Comparison of ENCODE assay signal across 1 cellular context in the genomic region with DNA sequence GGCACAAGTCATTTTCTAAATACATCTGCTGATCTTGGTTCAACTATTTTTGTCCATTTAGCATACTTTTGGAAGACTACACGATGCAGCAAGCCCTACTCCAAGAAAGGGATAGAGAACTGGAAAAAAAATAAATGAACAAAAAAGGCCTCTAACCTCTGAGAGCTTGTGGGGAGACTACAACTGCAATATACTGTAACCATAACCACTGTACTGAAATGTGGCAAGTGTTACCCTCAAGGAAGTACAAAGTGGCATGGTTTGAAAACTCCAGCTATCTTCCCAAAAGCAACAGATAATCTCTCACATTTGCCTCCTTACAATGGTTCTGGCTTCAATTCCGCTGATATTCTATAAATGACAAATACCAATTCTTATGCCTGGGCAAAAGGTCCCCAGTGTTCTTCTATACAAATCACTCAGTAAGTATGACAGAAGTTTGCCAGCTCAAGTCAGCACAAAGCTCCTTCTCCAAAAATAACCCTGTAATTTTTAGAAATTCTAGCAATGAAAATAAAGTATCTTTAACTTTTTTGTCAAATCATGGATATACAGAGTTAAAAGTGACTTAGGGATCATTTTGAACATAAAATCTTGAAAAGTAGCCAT.
TF ChIP-seq lines count a peak whose summit lies in the region.

No MANE protein-coding gene starts in this region.

TF ChIP-seq in K562, 482 proteins besides CTCF, POLR2A, EP300 and RAD21:
- TF ChIP-seq NCOA2 (IDR thresholded peaks at IDR 0.05; ENCODE audit: partially characterized antibody in 2 of 2): no peak
- TF ChIP-seq, protein P1, sequence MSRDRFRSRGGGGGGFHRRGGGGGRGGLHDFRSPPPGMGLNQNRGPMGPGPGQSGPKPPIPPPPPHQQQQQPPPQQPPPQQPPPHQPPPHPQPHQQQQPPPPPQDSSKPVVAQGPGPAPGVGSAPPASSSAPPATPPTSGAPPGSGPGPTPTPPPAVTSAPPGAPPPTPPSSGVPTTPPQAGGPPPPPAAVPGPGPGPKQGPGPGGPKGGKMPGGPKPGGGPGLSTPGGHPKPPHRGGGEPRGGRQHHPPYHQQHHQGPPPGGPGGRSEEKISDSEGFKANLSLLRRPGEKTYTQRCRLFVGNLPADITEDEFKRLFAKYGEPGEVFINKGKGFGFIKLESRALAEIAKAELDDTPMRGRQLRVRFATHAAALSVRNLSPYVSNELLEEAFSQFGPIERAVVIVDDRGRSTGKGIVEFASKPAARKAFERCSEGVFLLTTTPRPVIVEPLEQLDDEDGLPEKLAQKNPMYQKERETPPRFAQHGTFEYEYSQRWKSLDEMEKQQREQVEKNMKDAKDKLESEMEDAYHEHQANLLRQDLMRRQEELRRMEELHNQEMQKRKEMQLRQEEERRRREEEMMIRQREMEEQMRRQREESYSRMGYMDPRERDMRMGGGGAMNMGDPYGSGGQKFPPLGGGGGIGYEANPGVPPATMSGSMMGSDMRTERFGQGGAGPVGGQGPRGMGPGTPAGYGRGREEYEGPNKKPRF (IDR thresholded peaks at IDR 0.05; ENCODE audit: low read depth, low read length): no peak
- TF ChIP-seq, protein P2, sequence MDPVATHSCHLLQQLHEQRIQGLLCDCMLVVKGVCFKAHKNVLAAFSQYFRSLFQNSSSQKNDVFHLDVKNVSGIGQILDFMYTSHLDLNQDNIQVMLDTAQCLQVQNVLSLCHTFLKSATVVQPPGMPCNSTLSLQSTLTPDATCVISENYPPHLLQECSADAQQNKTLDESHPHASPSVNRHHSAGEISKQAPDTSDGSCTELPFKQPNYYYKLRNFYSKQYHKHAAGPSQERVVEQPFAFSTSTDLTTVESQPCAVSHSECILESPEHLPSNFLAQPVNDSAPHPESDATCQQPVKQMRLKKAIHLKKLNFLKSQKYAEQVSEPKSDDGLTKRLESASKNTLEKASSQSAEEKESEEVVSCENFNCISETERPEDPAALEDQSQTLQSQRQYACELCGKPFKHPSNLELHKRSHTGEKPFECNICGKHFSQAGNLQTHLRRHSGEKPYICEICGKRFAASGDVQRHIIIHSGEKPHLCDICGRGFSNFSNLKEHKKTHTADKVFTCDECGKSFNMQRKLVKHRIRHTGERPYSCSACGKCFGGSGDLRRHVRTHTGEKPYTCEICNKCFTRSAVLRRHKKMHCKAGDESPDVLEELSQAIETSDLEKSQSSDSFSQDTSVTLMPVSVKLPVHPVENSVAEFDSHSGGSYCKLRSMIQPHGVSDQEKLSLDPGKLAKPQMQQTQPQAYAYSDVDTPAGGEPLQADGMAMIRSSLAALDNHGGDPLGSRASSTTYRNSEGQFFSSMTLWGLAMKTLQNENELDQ (CRISPR knock-in tag; IDR thresholded peaks at IDR 0.05; ENCODE audit: borderline replicate concordance): no peak
- TF ChIP-seq ESRRA (IDR thresholded peaks at IDR 0.05; ENCODE audit: borderline replicate concordance, low read depth): no peak
- no peak for TF ChIP-seq ZNF165 (CRISPR knock-in tag; IDR thresholded peaks at IDR 0.05; ENCODE audit: borderline replicate concordance)
- TF ChIP-seq PTRF (tag; IDR thresholded peaks at IDR 0.05): no peak
- no peak for TF ChIP-seq POLR3G (IDR thresholded peaks at IDR 0.05; ENCODE audit: extremely low read depth, insufficient read length, insufficient replicate concordance)
- TF ChIP-seq XRCC3 (IDR thresholded peaks at IDR 0.05): no peak
- no peak for TF ChIP-seq ESRRB (CRISPR knock-in tag; IDR thresholded peaks at IDR 0.05; ENCODE audit: borderline replicate concordance)
- TF ChIP-seq ZNF140 (CRISPR knock-in tag; IDR thresholded peaks at IDR 0.05): no peak
- no peak for TF ChIP-seq POLR2H (tag; IDR thresholded peaks at IDR 0.05; ENCODE audit: low read depth)
- TF ChIP-seq CEBPB (tag; IDR thresholded peaks at IDR 0.05): no peak
- no peak for TF ChIP-seq CREBBP (IDR thresholded peaks at IDR 0.05; ENCODE audit: low read depth, low read length)
- no peak for TF ChIP-seq PTTG1 (tag; IDR thresholded peaks at IDR 0.05; ENCODE audit: low read depth)
- TF ChIP-seq, protein P3, sequence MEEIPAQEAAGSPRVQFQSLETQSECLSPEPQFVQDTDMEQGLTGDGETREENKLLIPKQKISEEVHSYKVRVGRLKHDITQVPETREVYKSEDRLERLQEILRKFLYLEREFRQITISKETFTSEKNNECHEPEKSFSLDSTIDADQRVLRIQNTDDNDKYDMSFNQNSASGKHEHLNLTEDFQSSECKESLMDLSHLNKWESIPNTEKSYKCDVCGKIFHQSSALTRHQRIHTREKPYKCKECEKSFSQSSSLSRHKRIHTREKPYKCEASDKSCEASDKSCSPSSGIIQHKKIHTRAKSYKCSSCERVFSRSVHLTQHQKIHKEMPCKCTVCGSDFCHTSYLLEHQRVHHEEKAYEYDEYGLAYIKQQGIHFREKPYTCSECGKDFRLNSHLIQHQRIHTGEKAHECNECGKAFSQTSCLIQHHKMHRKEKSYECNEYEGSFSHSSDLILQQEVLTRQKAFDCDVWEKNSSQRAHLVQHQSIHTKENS (CRISPR knock-in tag; IDR thresholded peaks at IDR 0.05): no peak
- TF ChIP-seq FOS (IDR thresholded peaks at IDR 0.05; ENCODE audit: extremely low read depth, insufficient read length): no peak
- TF ChIP-seq BRD4 (IDR thresholded peaks at IDR 0.05): no peak
- no peak for TF ChIP-seq ZNF354B (CRISPR knock-in tag; IDR thresholded peaks at IDR 0.05)
- no peak for TF ChIP-seq ZNF830 (CRISPR knock-in tag; IDR thresholded peaks at IDR 0.05)
